In the genomic region with DNA sequence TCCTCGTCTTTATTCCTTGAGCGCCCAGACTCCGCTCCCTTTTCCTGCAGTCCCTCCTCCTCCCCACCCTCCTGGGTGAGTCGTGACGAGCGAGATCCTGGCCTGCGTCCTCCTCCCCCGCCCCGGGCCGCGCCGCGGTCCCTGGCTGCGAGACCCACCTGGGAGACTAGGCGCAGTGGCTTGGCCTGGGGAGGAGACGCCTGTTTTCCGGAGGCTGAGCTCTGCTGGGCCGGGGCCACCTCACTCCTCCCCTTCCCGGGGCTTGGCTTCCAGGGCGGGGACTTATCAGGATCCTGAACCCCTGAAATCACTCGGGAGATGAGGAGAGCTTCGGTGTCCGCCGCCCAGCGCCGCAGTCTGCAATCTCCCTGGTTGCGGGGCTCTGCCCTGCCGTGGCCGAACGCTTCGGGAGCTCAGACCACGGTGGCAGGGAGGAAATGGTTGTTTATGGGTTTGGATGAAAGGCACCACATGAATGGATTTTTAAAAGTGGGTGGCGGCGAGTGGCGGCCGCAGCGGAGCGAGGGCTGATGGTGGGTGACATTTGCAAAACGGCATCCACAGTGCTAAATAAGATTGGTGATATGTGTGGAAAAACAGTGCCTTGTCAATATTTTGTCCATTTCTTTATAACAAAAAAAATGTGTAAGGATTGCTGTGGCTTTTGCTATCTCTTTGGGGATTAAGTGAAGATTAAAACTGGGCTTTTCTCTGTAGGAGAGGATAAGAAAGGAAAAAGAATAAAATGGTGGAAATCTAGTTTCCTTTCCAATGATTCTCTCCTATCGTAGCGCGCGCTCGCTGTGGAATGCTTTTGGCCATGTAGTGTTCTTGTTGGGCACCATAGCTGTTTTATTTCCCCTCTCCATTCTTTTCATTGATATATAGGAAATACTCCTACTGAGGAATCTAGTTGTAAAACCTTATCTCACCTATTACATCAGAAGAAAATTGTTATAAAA, we compare ENCODE assay signal across 8 cellular contexts. TPM values are rescaled to one million over a fixed set of nuclear protein-coding genes. Genes with fewer than 3 reads are reported as not detected.
A peak's percentile ranks its signal among the peaks of the same experiment; 100 is the strongest.
DNase-seq lines count a peak whose midpoint lies in the region; ATAC-seq and TF ChIP-seq lines count a peak whose summit lies in the region.

No MANE protein-coding gene starts in this region.

- no peaks in the 10 kb centered on the region for H3K4me1 ChIP-seq in RWPE2 (ENCODE audit: insufficient read depth, poor library complexity, severe bottlenecking)

- no peaks in the 10 kb centered on the region for H3K9me3 ChIP-seq in RWPE2 (ENCODE audit: severe bottlenecking)

- peaks cover 24% of the 10 kb centered on the region for H3K27me3 Mint-ChIP-seq in activated naive CD8-positive, alpha-beta T cell treated with anti-CD3 and anti-CD28 coated beads for 36 hours
- H3K27me3 Mint-ChIP-seq in osteocyte (ENCODE audit: unreplicated experiment) = peaks cover 11% of the 10 kb centered on the region

- H3K4me1 Mint-ChIP-seq in activated naive CD8-positive, alpha-beta T cell treated with anti-CD3 and anti-CD28 coated beads for 36 hours = peaks cover 21% of the 10 kb centered on the region
- peaks cover 19% of the 10 kb centered on the region for H3K4me1 Mint-ChIP-seq in osteocyte (ENCODE audit: unreplicated experiment)

- ATAC-seq in RWPE2 (ENCODE audit: low read depth) (peak; percentile 63), Right ventricle myocardium superior (ENCODE audit: poor library complexity) (peak; percentile 49), GM21529 (IDR thresholded peaks at IDR 0.05; ENCODE audit: unreplicated experiment) (no peak)

- no peaks in the 10 kb centered on the region for H3K9me3 Mint-ChIP-seq in activated naive CD8-positive, alpha-beta T cell treated with anti-CD3 and anti-CD28 coated beads for 36 hours
- no peaks in the 10 kb centered on the region for H3K9me3 Mint-ChIP-seq in osteocyte (ENCODE audit: unreplicated experiment)

- intact Hi-C loops in Right ventricle myocardium superior (cut with DNase I) = loop anchor here (5.0 kb wide), 1 partner anchor 104 kb away; a partner anchor contains a TSS

- TF ChIP-seq CTCF in RWPE2 (IDR thresholded peaks at IDR 0.05; ENCODE audit: poor library complexity, severe bottlenecking) (no peak), osteocyte (IDR thresholded peaks at IDR 0.05) (no peak)

- H3K36me3 Mint-ChIP-seq in activated naive CD8-positive, alpha-beta T cell treated with anti-CD3 and anti-CD28 coated beads for 36 hours = no peaks in the 10 kb centered on the region
- no peaks in the 10 kb centered on the region for H3K36me3 Mint-ChIP-seq in osteocyte (ENCODE audit: unreplicated experiment)

- peak; percentile 35 to 78 (median 76) for DNase-seq in NCI-H1417 (lab: John Stamatoyannopoulos, UW)
- DNase-seq in NCI-H1417 treated with DMSO at 0.1 percent for 48 hours (lab: John Stamatoyannopoulos, UW) = no peak
- DNase-seq in RWPE2 (ENCODE audit: low spot score) = peak; percentile 73
- peak; percentile 48 for DNase-seq in activated naive CD8-positive, alpha-beta T cell treated with anti-CD3 and anti-CD28 coated beads for 36 hours
- DNase-seq in Right ventricle myocardium superior = peak; percentile 89
- peak; percentile 86 for DNase-seq in osteocyte (ENCODE audit: extremely low spot score, unreplicated experiment)
- no peak for DNase-seq in HPDE6-E6E7 (ENCODE audit: extremely low spot score)

- peak overlapping the region; percentile 60 for H3K4me3 ChIP-seq in RWPE2 (ENCODE audit: severe bottlenecking)

- H3K36me3 ChIP-seq in RWPE2 (ENCODE audit: low read depth) = no peaks in the 10 kb centered on the region

- no peaks in the 10 kb centered on the region for H3K27me3 ChIP-seq in RWPE2 (ENCODE audit: insufficient read depth, poor library complexity, severe bottlenecking)

- H3K27ac Mint-ChIP-seq in activated naive CD8-positive, alpha-beta T cell treated with anti-CD3 and anti-CD28 coated beads for 36 hours = no peak overlapping the region
- peak overlapping the region; percentile 80 for H3K27ac Mint-ChIP-seq in osteocyte (ENCODE audit: unreplicated experiment)

- H3K27ac ChIP-seq in RWPE2 (ENCODE audit: poor library complexity, severe bottlenecking) = peak overlapping the region; percentile 44

- peak overlapping the region; percentile 79 for H3K4me3 Mint-ChIP-seq in activated naive CD8-positive, alpha-beta T cell treated with anti-CD3 and anti-CD28 coated beads for 36 hours
- H3K4me3 Mint-ChIP-seq in osteocyte (ENCODE audit: unreplicated experiment) = peak overlapping the region; percentile 92

RNA-seq across cellular contexts. Expression of a gene that starts 1.2 kb away (rescaled TPM):
- 10 to 100 TPM; 18.8 to 19.9 TPM for total RNA-seq in activated naive CD8-positive, alpha-beta T cell treated with anti-CD3 and anti-CD28 coated beads for 36 hours
- 50.9 TPM for total RNA-seq in Right ventricle myocardium superior
- total RNA-seq in osteocyte = 44.9 and 46.5 TPM in 2 replicates

Comparison
In these comparisons a context has a peak if more than half of its experiments do, and no peak if none do; other contexts are left out.
1. DNase-seq: peak in NCI-H1417 (3 of 3), RWPE2 (single experiment), activated naive CD8-positive, alpha-beta T cell treated with anti-CD3 and anti-CD28 coated beads for 36 hours (single experiment), Right ventricle myocardium superior (single experiment) and osteocyte (single experiment); none in NCI-H1417 treated with DMSO at 0.1 percent for 48 hours (single experiment) and HPDE6-E6E7 (single experiment).